Comparison of ENCODE assay signal across 8 cellular contexts in the genomic region with DNA sequence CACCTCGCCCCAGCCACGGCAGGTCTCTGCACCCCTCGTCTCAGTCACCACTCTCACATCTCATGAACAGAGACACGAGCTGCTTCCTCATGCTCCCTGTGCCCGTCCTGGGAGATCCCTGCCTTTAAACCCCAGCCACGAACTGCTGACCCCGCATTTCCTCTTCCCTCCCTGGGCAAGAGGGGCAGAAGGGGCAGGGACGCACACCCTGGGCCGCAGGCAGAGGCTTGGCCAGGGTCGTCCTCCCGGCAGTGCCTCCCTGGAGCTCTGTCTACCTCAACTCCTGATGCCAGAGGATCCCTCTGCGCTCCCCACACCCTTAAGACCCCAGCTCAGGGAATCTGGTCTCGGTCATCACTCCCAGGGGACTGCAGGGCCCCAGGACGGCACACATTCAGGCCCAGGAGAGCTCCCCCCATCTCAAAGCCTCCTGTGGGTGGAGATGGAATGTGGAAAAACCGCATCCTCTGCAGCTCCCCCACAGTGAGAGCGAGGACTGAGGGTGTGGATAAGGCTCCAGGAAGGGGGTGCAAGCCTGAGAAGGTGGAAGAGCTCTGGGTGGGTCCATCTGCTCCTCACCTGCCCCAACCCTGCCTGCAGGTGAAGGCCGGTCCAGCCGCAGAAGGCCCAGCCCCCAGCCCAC. TPM values are rescaled to one million over a fixed set of nuclear protein-coding genes. Genes with fewer than 3 reads are reported as not detected.
DNase-seq lines count a peak whose midpoint lies in the region; ATAC-seq and TF ChIP-seq lines count a peak whose summit lies in the region.

No MANE protein-coding gene starts in this region.

- H3F3A ChIP-seq in Loucy (ENCODE audit: low read depth), result no peaks in the 10 kb centered on the region; the same call in 1 of the 2 replicates

- TF ChIP-seq CTCF in Loucy (conservative IDR thresholded peaks at IDR 0.05; ENCODE audit: low read length) (no peak), chondrocyte (IDR thresholded peaks at IDR 0.05) (no peak), mucosa of descending colon (IDR thresholded peaks at IDR 0.05) (no peak)

- peak overlapping the region; percentile 51 to 61 for H3K4me3 ChIP-seq in CD4-positive, alpha-beta memory T cell (ENCODE audit: low read length in 2 of 2)
- H3K4me3 ChIP-seq in Loucy (ENCODE audit: low read length, poor library complexity, severe bottlenecking), result peak overlapping the region; percentile 79
- H3K4me3 ChIP-seq in mucosa of descending colon, result peak overlapping the region; percentile 80

- H3K27me3 Mint-ChIP-seq in CD4-positive, alpha-beta memory T cell, result no peaks in the 10 kb centered on the region
- no peaks in the 10 kb centered on the region for H3K27me3 Mint-ChIP-seq in chondrocyte (ENCODE audit: low read depth)

- peak overlapping the region; percentile 63 to 95 (median 88) for H3K27ac Mint-ChIP-seq in CD4-positive, alpha-beta memory T cell
- no peak overlapping the region for H3K27ac Mint-ChIP-seq in chondrocyte (ENCODE audit: unreplicated experiment)

- no peak overlapping the region for H2AFZ ChIP-seq in Loucy (ENCODE audit: low read length)

- no peaks in the 10 kb centered on the region for H3K27me3 ChIP-seq in CD4-positive, alpha-beta memory T cell (ENCODE audit: insufficient read depth, low read length)
- no peaks in the 10 kb centered on the region for H3K27me3 ChIP-seq in Loucy (ENCODE audit: insufficient read depth, low read length, poor library complexity, severe bottlenecking)

- peaks cover 68% of the 10 kb centered on the region for H3K4me1 ChIP-seq in CD4-positive, alpha-beta memory T cell (ENCODE audit: insufficient read depth, low read length)
- H3K4me1 ChIP-seq in Loucy (ENCODE audit: insufficient read depth, low read length, poor library complexity, severe bottlenecking) (peaks cover 67% of the 10 kb centered on the region), mucosa of descending colon (ENCODE audit: low read depth) (peaks cover 30% of the 10 kb centered on the region)

- DNase-seq in CD4-positive, alpha-beta memory T cell, result no peak
- DNase-seq in chondrocyte (ENCODE audit: low spot score) (no peak), mucosa of descending colon (no peak), left colon (no peak), DMS153 (lab: John Stamatoyannopoulos, UW) (no peak)
- DNase-seq in stimulated activated CD8-positive, alpha-beta memory T cell treated with anti-CD3 and anti-CD28 coated beads, Interleukin-4, amount 100 ng/mL, for 48 hours, result no peak

- ATAC-seq in mucosa of descending colon (peak; percentile 1), left colon (no peak), HG03108 (IDR thresholded peaks at IDR 0.05; ENCODE audit: unreplicated experiment) (no peak)

- intact Hi-C loops in CD4-positive, alpha-beta memory T cell (cut with micrococcal nuclease), result no loop called here
- intact Hi-C loops in mucosa of descending colon (cut with DNase I, micrococcal nuclease), result no loop called here
- intact Hi-C loops in left colon (cut with DNase I, micrococcal nuclease), result no loop called here

- H3K9me3 Mint-ChIP-seq in CD4-positive, alpha-beta memory T cell, result no peaks in the 10 kb centered on the region
- H3K9me3 Mint-ChIP-seq in chondrocyte (ENCODE audit: low read depth), result no peaks in the 10 kb centered on the region

- H3K9ac ChIP-seq in Loucy (ENCODE audit: low read depth, low read length, poor library complexity, severe bottlenecking), result peak overlapping the region; percentile 95

- H3K27ac ChIP-seq in CD4-positive, alpha-beta memory T cell (ENCODE audit: low read depth, low read length), result peak overlapping the region; percentile 57

- H3K9me2 ChIP-seq in Loucy (replicated peaks; ENCODE audit: low read depth, low read length), result no peaks in the 10 kb centered on the region

- CTCF ChIA-PET in CD4-positive, alpha-beta memory T cell (lab: Charles Lee; ENCODE audit: partially characterized antibody), result interaction anchor here (0.8 to 6.8 kb wide), 6 partner anchors 8 to 31 kb away, joined by 3 to 58 read pairs (median 4); no protein-coding TSS in a partner anchor

- no peaks in the 10 kb centered on the region for H3K36me3 ChIP-seq in CD4-positive, alpha-beta memory T cell (ENCODE audit: insufficient read depth, low read length)
- H3K36me3 ChIP-seq in Loucy (ENCODE audit: insufficient read depth, low read length), result no peaks in the 10 kb centered on the region
- no peaks in the 10 kb centered on the region for H3K36me3 ChIP-seq in mucosa of descending colon (ENCODE audit: low read depth)

- peaks cover 39 to 88% (median 63%) of the 10 kb centered on the region in 4 donors for H3K4me1 Mint-ChIP-seq in CD4-positive, alpha-beta memory T cell
- H3K4me1 Mint-ChIP-seq in chondrocyte (ENCODE audit: low read depth), result peaks cover 17% of the 10 kb centered on the region

- peaks cover 90% of the 10 kb centered on the region for H3K79me2 ChIP-seq in Loucy (ENCODE audit: insufficient read depth, low read length)

- no peaks in the 10 kb centered on the region for H3K9me3 ChIP-seq in CD4-positive, alpha-beta memory T cell (ENCODE audit: control insufficient read depth in 1 of 2, low read length in 2 of 2)
- H3K9me3 ChIP-seq in Loucy (ENCODE audit: insufficient read depth, low read depth, low read length), result no peaks in the 10 kb centered on the region
- no peaks in the 10 kb centered on the region for H3K9me3 ChIP-seq in mucosa of descending colon

- peak overlapping the region; percentile 94 for H3K4me2 ChIP-seq in Loucy (ENCODE audit: low read depth, low read length, poor library complexity, severe bottlenecking)

- H4K20me1 ChIP-seq in Loucy (ENCODE audit: insufficient read depth, low read length, poor library complexity, severe bottlenecking), result peaks cover 46% of the 10 kb centered on the region

- peak overlapping the region; percentile 87 to 96 (median 90) for H3K4me3 Mint-ChIP-seq in CD4-positive, alpha-beta memory T cell
- peak overlapping the region; percentile 73 for H3K4me3 Mint-ChIP-seq in chondrocyte (ENCODE audit: unreplicated experiment)

- POLR2A ChIA-PET in CD4-positive, alpha-beta memory T cell (lab: Charles Lee; ENCODE audit: partially characterized antibody), result interaction anchor here (0.9 to 3.2 kb wide), 6 partner anchors 8 to 305 kb away, joined by 3 to 19 read pairs (median 6); a partner anchor contains a TSS

- peaks cover 0 to 14% of the 10 kb centered on the region in 2 donors for H3K36me3 Mint-ChIP-seq in CD4-positive, alpha-beta memory T cell
- no peaks in the 10 kb centered on the region for H3K36me3 Mint-ChIP-seq in chondrocyte (ENCODE audit: low read depth)

RNA-seq across cellular contexts. Expression of a gene that starts 1.2 kb away (rescaled TPM):
- 10 to 100 TPM; 22.0 to 23.1 TPM for total RNA-seq in CD4-positive, alpha-beta memory T cell
- polyA plus RNA-seq in CD4-positive, alpha-beta memory T cell, result 100 to 1,000 TPM in 1 of 2 donors, 10 to 100 TPM in 1; 72.3 to 104 TPM
- total RNA-seq in chondrocyte (12.5 to 15.9 TPM (median 13.2 TPM) in 3 replicates), mucosa of descending colon (10 to 100 TPM; 17.9 to 35.0 (median 21.8) TPM), left colon (10 to 100 TPM; 26.5 to 33.2 TPM)
